In genomic region chr10:49184642-49185111, GRCh38 we compare ENCODE assay signal across 18 cellular contexts. TPM values are rescaled to one million over a fixed set of nuclear protein-coding genes. Genes with fewer than 3 reads are reported as not detected.
DNase-seq lines count a peak whose midpoint lies in the region; ATAC-seq and TF ChIP-seq lines count a peak whose summit lies in the region.
"Had no signal": no experiment of that assay in that cellular context is flagged by ENCODE, and none has a peak within 500 bp of the region (broad histone marks: within the 10 kb centered on the region; RNA-seq: fewer than 3 reads in every experiment).

No MANE protein-coding gene starts in this region.

- H3K9ac ChIP-seq in colonic mucosa (ENCODE audit: low read depth in 2 of 2, low read length in 2 of 2) (no peak overlapping the region), PC-3 (ENCODE audit: low read length) (no peak overlapping the region)

- intact Hi-C loops in left ventricle myocardium inferior (cut with micrococcal nuclease): no loop called here
- intact Hi-C loops in Right ventricle myocardium superior (cut with DNase I): no loop called here
- intact Hi-C loops in colonic mucosa (cut with DNase I): no loop called here
- intact Hi-C loops in PC-3 (cut with micrococcal nuclease): no loop called here

- ATAC-seq in Right ventricle myocardium superior (ENCODE audit: poor library complexity): no peak
- no peak for ATAC-seq in PC-3
- no peak for ATAC-seq in HG03520 (IDR thresholded peaks at IDR 0.05; ENCODE audit: unreplicated experiment)

- CTCF ChIA-PET in PC-3 (lab: Charles Lee): no interaction called here

- H3K4me3 ChIP-seq in left ventricle myocardium inferior (peak overlapping the region; percentile 62), Peyer's patch (no peak overlapping the region), colonic mucosa (no peak overlapping the region), PC-3 (ENCODE audit: low read length) (no peak overlapping the region)

- no peaks in the 10 kb centered on the region for H3F3A ChIP-seq in PC-3 (ENCODE audit: low read length, unreplicated experiment)

- DNase-seq in left ventricle myocardium inferior (no peak), Right ventricle myocardium superior (no peak), Peyer's patch (peak in 1 of 3 donors; percentile 45), colonic mucosa (peak; percentile 16), NCI-H2081 treated with DMSO at 0.1 percent for 48 hours (lab: John Stamatoyannopoulos, UW) (no peak), PC-3 (no peak), NCI-H345 (lab: John Stamatoyannopoulos, UW) (no peak)
- DNase-seq: activated gamma-delta T cell treated with Interleukin-2 at 50 U/mL for 16 hours; C1 segment of cervical spinal cord; central memory CD4-positive, alpha-beta T cell; NCI-H1105; NCI-H524; stimulated activated CD4-positive, alpha-beta T cell treated with anti-CD3 and anti-CD28 coated beads, Interleukin-2, amount 100 ng/mL, for 24 hours had no signal

- H3K79me2 ChIP-seq in PC-3 (ENCODE audit: low read length): no peaks in the 10 kb centered on the region

- H3K4me2 ChIP-seq in PC-3 (ENCODE audit: low read length): no peak overlapping the region

- H3K27ac ChIP-seq in left ventricle myocardium inferior (replicated peaks) (peak overlapping the region; percentile 53), Peyer's patch (peak overlapping the region in 3 of 4 donors; percentile 27 to 58 (median 39)), colonic mucosa (no peak overlapping the region), PC-3 (ENCODE audit: low read length) (no peak overlapping the region)

- H3K36me3 ChIP-seq in left ventricle myocardium inferior: no peaks in the 10 kb centered on the region
- no peaks in the 10 kb centered on the region for H3K36me3 ChIP-seq in Peyer's patch
- H3K36me3 ChIP-seq in colonic mucosa: no peaks in the 10 kb centered on the region
- H3K36me3 ChIP-seq in PC-3 (ENCODE audit: low read depth, low read length): no peaks in the 10 kb centered on the region

- no peaks in the 10 kb centered on the region for H4K20me1 ChIP-seq in PC-3 (ENCODE audit: low read length)

- POLR2A ChIA-PET in PC-3 (lab: Charles Lee; ENCODE audit: unreplicated experiment): no interaction called here

- BruUV-seq in PC-3 (replicated peaks; lab: Mats Ljungman, UMichigan): no TSS peak

- H3K9me3 ChIP-seq in left ventricle myocardium inferior (replicated peaks): no peaks in the 10 kb centered on the region
- H3K9me3 ChIP-seq in Peyer's patch: no peaks in the 10 kb centered on the region
- H3K9me3 ChIP-seq in colonic mucosa: no peaks in the 10 kb centered on the region
- H3K9me3 ChIP-seq in PC-3 (ENCODE audit: low read length): no peaks in the 10 kb centered on the region

- peaks cover 61% of the 10 kb centered on the region for H3K4me1 ChIP-seq in left ventricle myocardium inferior
- peaks cover 0 to 13% (median 5%) of the 10 kb centered on the region in 4 donors for H3K4me1 ChIP-seq in Peyer's patch
- no peaks in the 10 kb centered on the region for H3K4me1 ChIP-seq in colonic mucosa
- peaks cover 4% of the 10 kb centered on the region; the same call in 1 of the 2 replicates for H3K4me1 ChIP-seq in PC-3 (ENCODE audit: insufficient read depth, low read length)

- TF ChIP-seq POLR2A in Peyer's patch (IDR thresholded peaks at IDR 0.05): no peak

- no peak for TF ChIP-seq CTCF in left ventricle myocardium inferior (IDR thresholded peaks at IDR 0.05; ENCODE audit: borderline replicate concordance)
- no peak for TF ChIP-seq CTCF in Peyer's patch (IDR thresholded peaks at IDR 0.05)
- TF ChIP-seq CTCF in colonic mucosa (IDR thresholded peaks at IDR 0.05): no peak
- no peak for TF ChIP-seq CTCF in PC-3 (conservative IDR thresholded peaks at IDR 0.05; ENCODE audit: low read depth, low read length)

- H3K9me2 ChIP-seq in PC-3 (replicated peaks; ENCODE audit: low read length): no peaks in the 10 kb centered on the region

- H3K27me3 ChIP-seq in left ventricle myocardium inferior (ENCODE audit: low read depth) (no peaks in the 10 kb centered on the region), Peyer's patch (no peaks in the 10 kb centered on the region), colonic mucosa (no peaks in the 10 kb centered on the region), PC-3 (ENCODE audit: low read length) (peaks cover 88% of the 10 kb centered on the region)

- H2AFZ ChIP-seq in PC-3 (ENCODE audit: low read length): no peak overlapping the region

RNA-seq across cellular contexts. Expression of gene TMEM273, which starts 3.5 kb away (rescaled TPM):
- total RNA-seq in left ventricle myocardium inferior (29.0 TPM), Right ventricle myocardium superior (28.5 TPM), Peyer's patch (10 to 100 TPM in 2 of 4 donors, 1 to 10 TPM in 2; 2.7 to 16.2 (median 10.2) TPM), colonic mucosa (1 to 10 TPM; 3.4 to 5.1 TPM), PC-3 (2014; rRNA removed) (not detected in 2 replicates)
- total RNA-seq: HT1080 had no signal

RNA-seq across cellular contexts. Expression of gene FAM170B, which starts 50.9 kb away (rescaled TPM):
- total RNA-seq in left ventricle myocardium inferior: not detected
- total RNA-seq in Right ventricle myocardium superior: not detected
- total RNA-seq in Peyer's patch: not detected
- total RNA-seq in colonic mucosa: not detected
- not detected in 2 replicates for total RNA-seq in PC-3 (2014; rRNA removed)
- total RNA-seq: glomerular endothelial cell, HT1080, kidney epithelial cell, myocyte had no signal

Comparison
In these comparisons a context has a peak if more than half of its experiments do, and no peak if none do; other contexts are left out.
1. H3K27ac ChIP-seq: peak in left ventricle myocardium inferior (single experiment) and Peyer's patch (3 of 4); none in colonic mucosa (single experiment) and PC-3 (single experiment).